ENCODE assay signal across 25 cellular contexts in the genomic region with DNA sequence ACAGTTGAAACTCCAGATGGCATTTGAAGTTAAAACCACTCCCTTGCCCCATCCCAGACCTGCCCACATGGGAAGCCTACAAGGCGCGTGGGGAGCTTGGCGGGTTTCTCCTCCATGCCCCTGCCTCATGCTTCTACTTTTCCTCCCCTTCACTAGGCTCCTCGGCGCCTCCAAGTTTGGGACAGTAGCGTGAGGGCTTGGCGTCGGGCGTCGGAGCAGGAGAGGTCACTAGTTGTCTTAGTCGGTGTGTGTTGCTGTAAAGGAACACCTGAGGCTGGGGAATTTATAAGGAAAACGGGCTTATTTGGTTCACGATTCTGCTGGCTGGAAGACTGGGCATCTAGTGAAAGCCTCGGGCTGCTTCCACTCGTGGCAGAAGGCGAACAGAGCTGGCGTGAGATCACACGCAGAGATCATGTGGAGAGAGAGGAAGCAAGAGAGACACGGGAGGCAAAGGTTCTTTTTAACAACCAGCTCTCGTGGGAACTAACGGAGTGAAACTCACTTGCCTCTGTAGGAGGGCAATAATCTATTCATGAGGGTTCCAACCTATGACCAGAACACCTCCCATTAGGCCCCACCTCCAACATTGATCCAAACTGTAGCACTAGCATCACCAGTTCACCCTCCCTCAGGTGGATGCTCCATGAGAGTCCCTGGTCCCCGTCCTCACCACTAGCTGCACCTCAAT. TPM values are rescaled to one million over a fixed set of nuclear protein-coding genes. Genes with fewer than 3 reads are reported as not detected.
"Had no signal": no experiment of that assay in that cellular context is flagged by ENCODE, and none has a peak within 500 bp of the region (broad histone marks: within the 10 kb centered on the region; RNA-seq: fewer than 3 reads in every experiment).

No MANE protein-coding gene starts in this region.

- H3K4me3 ChIP-seq: cardiac muscle cell, left lung, ovary, skin epidermis, thoracic aorta had no signal

- H3K27me3 ChIP-seq: cardiac muscle cell, neutrophil, ovary had no signal

- H3K36me3 ChIP-seq: cardiac muscle cell, left lung, neutrophil, ovary, thoracic aorta had no signal

- H3K9me3 ChIP-seq: left lung, neutrophil, ovary, thoracic aorta had no signal

- ATAC-seq: activated T-helper 17 cell treated with anti-CD3 and anti-CD28 coated beads, Interleukin-2, amount 50 U/mL, for 72 hours; left lung; natural killer cell treated with Interleukin-12 subunit alpha and Interleukin-12 subunit beta and Interleukin-15 and Interleukin-18, amount 100 ng/mL, for 72 hours; right cardiac atrium; WTC11 had no signal

- H3K4me1 ChIP-seq: foreskin keratinocyte, left lung had no signal

- H3K27ac ChIP-seq: cardiac muscle cell, foreskin keratinocyte, left lung, neutrophil, ovary, skin epidermis, thoracic aorta had no signal

- DNase-seq: activated CD8-positive, alpha-beta memory T cell treated with anti-CD3 and anti-CD28 coated beads for 24 hours; activated CD8-positive, alpha-beta memory T cell treated with anti-CD3 and anti-CD28 coated beads, Interleukin-2, amount 50 U/mL, for 4 hours; activated T-cell treated with anti-CD3 and anti-CD28 coated beads, Interleukin-2, amount 50 U/mL, for 24 hours; dermis blood vessel endothelial cell; effector CD8-positive, alpha-beta T cell; erythroblast; foreskin keratinocyte; left lung; midbrain; ovary; right cardiac atrium; stimulated activated CD4-positive, alpha-beta T cell treated with anti-CD3 and anti-CD28 coated beads, Interleukin-2, amount 100 ng/mL, for 48 hours; stimulated activated CD8-positive, alpha-beta memory T cell treated with anti-CD3 and anti-CD28 coated beads, Interleukin-4, amount 100 ng/mL, for 48 hours; stimulated activated naive CD4-positive, alpha-beta T cell treated with Interleukin-2 at 50 U/mL for 16 hours; T1000 had no signal

RNA-seq across cellular contexts. Expression of a gene that starts 35.0 kb away (rescaled TPM):
- total RNA-seq: cardiac muscle cell, dermis blood vessel endothelial cell, foreskin keratinocyte, glomerular endothelial cell, pulmonary artery endothelial cell, thoracic aorta, WTC11 had no signal
- polyA plus RNA-seq: cardiac muscle cell, foreskin keratinocyte, keratinocyte, right cardiac atrium had no signal
